Comparison of ENCODE assay signal across 8 cellular contexts in genomic region chr16:4506450-4506849, GRCh38. TPM values are rescaled to one million over a fixed set of nuclear protein-coding genes. Genes with fewer than 3 reads are reported as not detected.
A peak's percentile ranks its signal among the peaks of the same experiment; 100 is the strongest.
DNase-seq lines count a peak whose midpoint lies in the region; ATAC-seq, FAIRE-seq and TF ChIP-seq lines count a peak whose summit lies in the region.

No MANE protein-coding gene starts in this region.

- H3K4me1 ChIP-seq in A673 (ENCODE audit: insufficient read depth, low read length, poor library complexity, severe bottlenecking) (no peaks in the 10 kb centered on the region), ascending aorta (peaks cover 0 to 6% of the 10 kb centered on the region in 2 donors), small intestine (ENCODE audit: control insufficient read depth in 2 of 2, insufficient read depth in 1 of 2, low read depth in 1 of 2, low read length in 1 of 2) (peaks cover 0 to 3% of the 10 kb centered on the region in 2 donors)

- no peaks in the 10 kb centered on the region for H3K9me3 ChIP-seq in A673 (ENCODE audit: low read depth, low read length, poor library complexity, severe bottlenecking)
- no peaks in the 10 kb centered on the region for H3K9me3 ChIP-seq in ascending aorta
- no peaks in the 10 kb centered on the region for H3K9me3 ChIP-seq in small intestine (ENCODE audit: control insufficient read depth, low read depth)

- no peaks in the 10 kb centered on the region for H3K27me3 Mint-ChIP-seq in T-cell

- H3K36me3 Mint-ChIP-seq in T-cell: peaks cover 32% of the 10 kb centered on the region

- TF ChIP-seq POLR2A in GM12892 (IDR thresholded peaks at IDR 0.05; ENCODE audit: low read depth, low read length): no peak

- TF ChIP-seq CTCF in A673 (conservative IDR thresholded peaks at IDR 0.05; ENCODE audit: low read depth, low read length) (peak; percentile 84), ascending aorta (IDR thresholded peaks at IDR 0.05) (peak; percentile 67 to 85 (median 82))

- peak; percentile 84 for DNase-seq in A673 (ENCODE audit: low spot score)
- DNase-seq in GM12892 (ENCODE audit: insufficient read length): no peak
- peak; percentile 67 for DNase-seq in MV-4-11 (lab: John Stamatoyannopoulos, UW)
- peak; percentile 24 to 70 (median 49) for DNase-seq in T-cell
- DNase-seq in ascending aorta (ENCODE audit: low spot score in 2 of 2): peak in 1 of 2 donors; percentile 75
- peak; percentile 77 for DNase-seq in hepatic stellate cell (ENCODE audit: low spot score)
- peak; percentile 85 for DNase-seq in small intestine

- H3K4me1 Mint-ChIP-seq in T-cell: peaks cover 62 to 75% (median 69%) of the 10 kb centered on the region in 3 donors

- BruUV-seq in A673 (replicated peaks; lab: Mats Ljungman, UMichigan): no TSS peak

- peak overlapping the region; percentile 70 to 72 (median 70) for H3K4me3 Mint-ChIP-seq in T-cell

- H3K27me3 ChIP-seq in A673 (replicated peaks; ENCODE audit: insufficient read depth, low read depth, low read length, poor library complexity): no peaks in the 10 kb centered on the region
- no peaks in the 10 kb centered on the region for H3K27me3 ChIP-seq in ascending aorta
- H3K27me3 ChIP-seq in small intestine (ENCODE audit: control insufficient read depth in 2 of 2, insufficient read depth in 2 of 2, low read length in 2 of 2): no peaks in the 10 kb centered on the region

- H3K27ac ChIP-seq in A673 (ENCODE audit: low read depth, low read length, poor library complexity, severe bottlenecking) (no peak overlapping the region), ascending aorta (peak overlapping the region in 1 of 2 donors; percentile 22), small intestine (ENCODE audit: low read depth in 1 of 2, low read length in 1 of 2) (peak overlapping the region; percentile 2 to 22)

- no peak overlapping the region for H3K4me3 ChIP-seq in A673 (ENCODE audit: low read depth, low read length, poor library complexity, severe bottlenecking)
- H3K4me3 ChIP-seq in ascending aorta: no peak overlapping the region
- no peak overlapping the region for H3K4me3 ChIP-seq in small intestine (ENCODE audit: low read depth in 1 of 2, low read length in 2 of 2)

- ATAC-seq in T-cell (replicated peaks in 1 of 4) (peak; percentile 35 to 50 (median 38)), HG02588 (IDR thresholded peaks at IDR 0.05; ENCODE audit: unreplicated experiment) (no peak)

- 0 to 4% (median 3%) methylated on average over 3 of the region's 3 CpGs for WGBS in small intestine, 3 donors

- peak; percentile 97 for FAIRE-seq in GM12892 (lab: Jason Lieb, UNC)
- FAIRE-seq in small intestine (lab: Jason Lieb, UNC): no peak

- H3K36me3 ChIP-seq in A673 (ENCODE audit: insufficient read depth, low read length, poor library complexity, severe bottlenecking) (peaks cover 28% of the 10 kb centered on the region), ascending aorta (peaks cover 36 to 43% of the 10 kb centered on the region in 2 donors), small intestine (ENCODE audit: control insufficient read depth in 2 of 2, insufficient read depth in 2 of 2, low read length in 2 of 2) (peaks cover 13 to 21% of the 10 kb centered on the region in 2 donors)

- CTCF ChIA-PET in A673 (lab: Charles Lee) (interaction anchor here (0.5 to 2.1 kb wide), 5 partner anchors 40 to 300 kb away, joined by 3 to 9 read pairs (median 3); no protein-coding TSS in a partner anchor), T-cell (lab: Charles Lee) (interaction anchor here (1.0 to 3.4 kb wide), 13 partner anchors 10 to 144 kb away, joined by 3 to 39 read pairs (median 8); partner anchors contain the start of genes HMOX2 (in 1 of the 2) and MGRN1 (in 1 of the 2))

- H3K27ac Mint-ChIP-seq in T-cell: peak overlapping the region; percentile 95 to 99

- H3K9me3 Mint-ChIP-seq in T-cell: no peaks in the 10 kb centered on the region

- POLR2A ChIA-PET in A673 (lab: Charles Lee; ENCODE audit: low non-redundant PET) (no interaction called here), T-cell (lab: Charles Lee) (interaction anchor here in 1 of 2 donors (0.6 kb wide), 1 partner anchor 25 kb away, joined by 5 read pairs; no protein-coding TSS in a partner anchor)

- intact Hi-C loops in A673 (cut with micrococcal nuclease; ENCODE audit: unreplicated experiment) (loop anchor here (2.0 kb wide), 2 partner anchors 42 to 78 kb away; no protein-coding TSS in a partner anchor), ascending aorta (cut with DNase I) (loop anchor here (1.0 to 5.0 kb wide), 2 partner anchors 42 to 81 kb away; no protein-coding TSS in a partner anchor)

RNA-seq across cellular contexts. Expression of gene HMOX2, which starts 30.3 kb away (rescaled TPM):
- total RNA-seq in A673 (2021) (59.4 and 63.0 TPM in 2 replicates), T-cell (10 to 100 TPM; 49.1 to 74.4 (median 70.5) TPM), ascending aorta (36.7 TPM)
- 25.8 TPM for polyA plus RNA-seq in GM12892 (2012; ENCODE audit: missing spikeins)
- 10 to 100 TPM; 62.7 to 89.7 (median 86.5) TPM for polyA plus RNA-seq in small intestine

RNA-seq across cellular contexts. Expression of gene NMRAL1, which starts 32.0 kb away (rescaled TPM):
- total RNA-seq in A673 (2021) (85.8 and 98.8 TPM in 2 replicates), T-cell (10 to 100 TPM; 50.1 to 79.1 (median 62.1) TPM), ascending aorta (48.6 TPM)
- 45.9 TPM for polyA plus RNA-seq in GM12892 (2012; ENCODE audit: missing spikeins)
- polyA plus RNA-seq in small intestine: 10 to 100 TPM; 53.9 to 70.9 (median 58.1) TPM

RNA-seq across cellular contexts. Expression of gene CDIP1, which starts 32.1 kb away (rescaled TPM):
- total RNA-seq in A673 (2021) (12.8 and 14.4 TPM in 2 replicates), T-cell (10 to 100 TPM; 28.6 to 31.3 (median 29.7) TPM), ascending aorta (36.9 TPM)
- 3.3 TPM for polyA plus RNA-seq in GM12892 (2012; ENCODE audit: missing spikeins)
- 10 to 100 TPM; 26.5 to 49.9 (median 37.0) TPM for polyA plus RNA-seq in small intestine

RNA-seq across cellular contexts. Expression of gene C16orf96, which starts 49.7 kb away (rescaled TPM):
- total RNA-seq in A673 (2021) (not detected in 2 replicates), T-cell (under 1 TPM; 0.30 to 0.66 (median 0.50) TPM), ascending aorta (not detected)
- polyA plus RNA-seq in GM12892 (2012; ENCODE audit: missing spikeins): not detected
- under 1 TPM in 1 of 3 donors, not detected in 2; 0.03 TPM for polyA plus RNA-seq in small intestine
